ENCODE assay signal across 27 cellular contexts in the genomic region with DNA sequence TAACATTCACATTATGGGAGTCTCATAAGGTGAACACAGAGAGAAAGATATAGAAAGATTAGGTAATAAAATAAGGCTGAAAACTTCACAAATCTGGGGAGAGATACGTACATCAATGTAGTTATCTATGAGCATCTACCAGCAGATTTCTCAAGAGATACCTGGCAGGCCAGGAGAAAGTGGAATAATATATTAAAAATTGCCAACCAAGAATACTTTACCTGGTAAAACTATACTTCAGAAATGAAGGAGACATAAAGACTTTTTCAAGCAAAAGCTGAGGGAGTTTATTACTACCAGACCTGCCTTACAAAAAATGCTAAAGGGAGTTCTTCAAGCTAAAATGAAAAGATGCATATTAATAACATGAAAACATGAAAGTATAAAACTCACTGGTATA.
"Had no signal": no experiment of that assay in that cellular context is flagged by ENCODE, and none has a peak within 500 bp of the region (broad histone marks: within the 10 kb centered on the region; RNA-seq: fewer than 3 reads in every experiment).

No MANE protein-coding gene starts in this region.

- H3K4me1 ChIP-seq: stomach, suprapubic skin, testis, thyroid gland, tibial artery, tibial nerve, transverse colon, upper lobe of left lung, upper lobe of right lung, uterus, vagina had no signal

- H3K9me3 ChIP-seq: testis, thyroid gland, vagina had no signal

- DNase-seq: stimulated activated CD4-positive, alpha-beta T cell treated with anti-CD3 and anti-CD28 coated beads, Interleukin-2, amount 100 ng/mL, for 48 hours; stimulated activated CD4-positive, alpha-beta T cell treated with anti-CD3 and anti-CD28 coated beads, Interleukin-4, amount 100 ng/mL, for 1 hour; stimulated activated CD4-positive, alpha-beta T cell treated with anti-CD3 and anti-CD28 coated beads, Interleukin-4, amount 100 ng/mL, for 24 hours; stimulated activated CD4-positive, alpha-beta T cell treated with anti-CD3 and anti-CD28 coated beads, Interleukin-4, amount 100 ng/mL, for 4 hours; stimulated activated CD8-positive, alpha-beta memory T cell treated with anti-CD3 and anti-CD28 coated beads, Interleukin-4, amount 100 ng/mL, for 48 hours; stimulated activated naive B cell treated with anti-CD40 and anti-IgM and Interleukin-4, amounts not matched to agents 10 μg/mL and 1 μg/mL and 100 μg/mL, for 72 hours; stimulated activated naive CD4-positive, alpha-beta T cell; stimulated activated naive CD4-positive, alpha-beta T cell treated with Interleukin-2 at 50 U/mL for 16 hours; stimulated activated naive CD8-positive, alpha-beta T cell treated with anti-CD3 and anti-CD28 coated beads, Interleukin-15, amount 100 ng/mL, for 72 hours; stimulated activated naive CD8-positive, alpha-beta T cell treated with anti-CD3 and anti-CD28 coated beads, Interleukin-15, Interleukin-2, amounts not matched to agents 100 U/mL and 50 U/mL, for 24 hours; stomach; substantia nigra; testis; thyroid gland; tibial artery; transverse colon; trophoblast cell; upper lobe of left lung; upper lobe of right lung; uterus had no signal

- H3K27ac ChIP-seq: stomach, suprapubic skin, testis, thoracic aorta, thyroid gland, tibial artery, tibial nerve, transverse colon, upper lobe of left lung, upper lobe of right lung, uterus, vagina had no signal

- FAIRE-seq: urothelium cell line had no signal

- H3K36me3 ChIP-seq: stomach, suprapubic skin, thoracic aorta, thyroid gland, tibial artery, tibial nerve, transverse colon, upper lobe of left lung, upper lobe of right lung, uterus, vagina had no signal

- ATAC-seq: stimulated activated effector memory CD8-positive, alpha-beta T cell treated with anti-CD3 and anti-CD28 coated beads, Interleukin-12 subunit alpha, Interleukin-12 subunit beta, amount 100 ng/mL, for 72 hours; stimulated activated memory B cell treated with anti-CD40 and anti-IgM and Interleukin-4, amounts not matched to agents 10 μg/mL and 1 μg/mL and 100 μg/mL, for 72 hours; stimulated activated naive B cell treated with anti-CD40 and anti-IgM and Interleukin-4, amounts not matched to agents 10 μg/mL and 1 μg/mL and 100 μg/mL, for 72 hours; stimulated activated naive CD8-positive, alpha-beta T cell treated with anti-CD3 and anti-CD28 coated beads, Interleukin-15, amount 100 ng/mL, for 72 hours; stimulated activated naive CD8-positive, alpha-beta T cell treated with anti-CD3 and anti-CD28 coated beads, Interleukin-15, Interleukin-2, amounts not matched to agents 100 U/mL and 50 U/mL, for 24 hours; upper lobe of right lung had no signal

- H3K4me3 ChIP-seq: stomach, suprapubic skin, testis, thoracic aorta, thyroid gland, tibial artery, tibial nerve, transverse colon, upper lobe of left lung, upper lobe of right lung, uterus, vagina had no signal
